ENCODE assay signal across 16 cellular contexts in the genomic region with DNA sequence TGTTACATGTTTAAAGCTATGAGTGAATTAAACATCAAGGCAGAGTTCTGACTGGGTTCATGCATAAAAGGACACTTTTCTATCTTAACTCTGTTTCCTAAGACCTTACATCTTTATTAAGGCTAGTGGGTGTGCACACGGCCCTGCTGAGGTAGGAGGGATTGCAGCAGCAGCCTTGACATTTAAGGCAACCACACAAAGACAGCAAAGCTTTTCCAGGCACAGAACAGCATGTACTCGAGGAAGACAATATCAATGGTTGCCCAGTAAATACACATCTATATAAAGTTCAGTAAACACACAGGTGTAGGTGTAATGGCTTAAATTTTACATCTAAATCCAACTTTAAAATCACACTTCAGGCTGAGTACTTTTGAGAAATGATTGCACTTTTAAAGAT.
"Had no signal": no experiment of that assay in that cellular context is flagged by ENCODE, and none has a peak within 500 bp of the region (broad histone marks: within the 10 kb centered on the region; RNA-seq: fewer than 3 reads in every experiment).

No MANE protein-coding gene starts in this region.

- H3K36me3 ChIP-seq: esophagus muscularis mucosa, heart right ventricle, right atrium auricular region, tibial nerve had no signal

- FAIRE-seq: astrocyte, bronchial epithelial cell had no signal

- H3K27ac ChIP-seq: esophagus muscularis mucosa, heart right ventricle, right atrium auricular region, skin epidermis, tibial nerve had no signal

- H3K27me3 ChIP-seq: esophagus muscularis mucosa, heart right ventricle, right atrium auricular region, tibial nerve had no signal

- H3K4me3 ChIP-seq: esophagus muscularis mucosa, heart right ventricle, right atrium auricular region, skin epidermis, tibial nerve had no signal

- DNase-seq: activated CD4-positive, alpha-beta T cell treated with anti-CD3 and anti-CD28 coated beads, Interleukin-2, amount 50 U/mL, for 4 hours; activated naive CD4-positive, alpha-beta T cell; activated T-cell treated with anti-CD3 and anti-CD28 coated beads for 4 hours; cerebellar nuclear complex; effector CD8-positive, alpha-beta T cell; heart right ventricle; kidney glomerular epithelial cell; occipital lobe; stimulated activated CD4-positive, alpha-beta T cell treated with anti-CD3 and anti-CD28 coated beads, Interleukin-2, amount 100 ng/mL, for 48 hours; SW 1271 had no signal

- H3K4me1 ChIP-seq: esophagus muscularis mucosa, heart right ventricle, right atrium auricular region, tibial nerve had no signal

- H3K9me3 ChIP-seq: esophagus muscularis mucosa, heart right ventricle, right atrium auricular region, tibial nerve had no signal
